In genomic region chr1:19984409-19985016, GRCh38 we compare ENCODE assay signal across 4 cellular contexts. TPM values are rescaled to one million over a fixed set of nuclear protein-coding genes. Genes with fewer than 3 reads are reported as not detected.
"Had no signal": no experiment of that assay in that cellular context is flagged by ENCODE, and none has a peak within 500 bp of the region (broad histone marks: within the 10 kb centered on the region; RNA-seq: fewer than 3 reads in every experiment).

No MANE protein-coding gene starts in this region.

RNA-seq across cellular contexts. Expression of gene PLA2G2A, which starts 5.1 kb away (rescaled TPM):
- total RNA-seq: GM23248, HFFc6, HT1080 had no signal
- polyA plus RNA-seq: IgD-negative memory B cell had no signal
